Comparison of ENCODE assay signal across 19 cellular contexts in the genomic region with DNA sequence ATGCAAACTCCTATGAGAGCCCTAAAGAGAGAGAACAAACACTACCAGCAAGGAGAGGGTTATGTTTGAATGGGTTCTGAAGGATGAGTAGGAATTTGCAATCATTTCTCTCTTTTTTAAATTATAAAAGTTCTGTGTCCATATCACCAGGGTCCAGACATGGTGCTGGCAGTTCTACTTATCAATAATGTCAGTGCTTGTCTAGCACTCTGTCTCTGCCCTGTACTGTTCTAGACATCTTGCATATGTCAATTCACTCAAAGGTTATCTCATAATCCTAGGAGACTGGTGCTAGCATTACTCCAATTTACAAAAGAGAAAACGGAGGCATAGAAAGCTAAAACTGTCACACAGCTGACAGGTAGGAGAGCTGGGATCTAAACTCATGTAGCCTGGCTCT.
DNase-seq lines count a peak whose midpoint lies in the region; ATAC-seq and TF ChIP-seq lines count a peak whose summit lies in the region.
"Had no signal": no experiment of that assay in that cellular context is flagged by ENCODE, and none has a peak within 500 bp of the region (broad histone marks: within the 10 kb centered on the region; RNA-seq: fewer than 3 reads in every experiment).

No MANE protein-coding gene starts in this region.

- H3K27me3 Mint-ChIP-seq in nephron (ENCODE audit: low read depth) = peaks cover 23% of the 10 kb centered on the region

- peak overlapping the region; percentile 95 for H3K27ac ChIP-seq in SK-N-MC
- H3K27ac ChIP-seq: 22Rv1, A549, BLaER1, GM23248 had no signal

- TF ChIP-seq CTCF in nephron (IDR thresholded peaks at IDR 0.05; ENCODE audit: unreplicated experiment in 3 of 3) = no peak

- H3K9ac ChIP-seq in SK-N-MC (ENCODE audit: insufficient read length) = peak overlapping the region; percentile 30
- H3K9ac ChIP-seq: BLaER1, GM23248 had no signal

- H3K36me3 Mint-ChIP-seq in nephron (ENCODE audit: low read depth) = no peaks in the 10 kb centered on the region
- H3K36me3 Mint-ChIP-seq: CD14-positive monocyte; CD4-positive, alpha-beta memory T cell had no signal

- H3K4me1 Mint-ChIP-seq in nephron = peaks cover 53% of the 10 kb centered on the region
- H3K4me1 Mint-ChIP-seq: CD14-positive monocyte; CD4-positive, alpha-beta memory T cell had no signal

- no peak overlapping the region for H3K4me3 Mint-ChIP-seq in nephron
- H3K4me3 Mint-ChIP-seq: CD14-positive monocyte; CD4-positive, alpha-beta memory T cell had no signal

- DNase-seq in DMS79 (lab: John Stamatoyannopoulos, UW) = peak; percentile 16
- no peak for DNase-seq in DMS79 treated with DMSO at 0.1 percent for 48 hours (lab: John Stamatoyannopoulos, UW)
- DNase-seq in SK-N-MC (ENCODE audit: low read depth, low spot score) = no peak
- no peak for DNase-seq in effector CD4-positive, alpha-beta T cell
- no peak for DNase-seq in NCI-H1048 (lab: John Stamatoyannopoulos, UW)
- DNase-seq: CD4-positive, alpha-beta memory T cell; DMS153; DND-41; EL; KBM-7 had no signal

- no peaks in the 10 kb centered on the region for H3K9me3 Mint-ChIP-seq in nephron
- H3K9me3 Mint-ChIP-seq: CD4-positive, alpha-beta memory T cell had no signal

- H3K9me3 ChIP-seq in SK-N-MC (ENCODE audit: low read depth, low read length) = no peaks in the 10 kb centered on the region
- H3K9me3 ChIP-seq: A549, BLaER1, HAP-1 had no signal

- no peaks in the 10 kb centered on the region for H3K36me3 ChIP-seq in SK-N-MC (ENCODE audit: insufficient read depth, low read length)
- H3K36me3 ChIP-seq: BLaER1, HAP-1 had no signal

- no peak for ATAC-seq in HG03159 (IDR thresholded peaks at IDR 0.05; ENCODE audit: unreplicated experiment)
- ATAC-seq: A549, GM12878 had no signal

- no peak overlapping the region for H3K4me3 ChIP-seq in SK-N-MC
- H3K4me3 ChIP-seq: A549, BLaER1, GM12878, GM23248, HAP-1 had no signal

- peak overlapping the region; percentile 17 to 85 (median 81) for H3K27ac Mint-ChIP-seq in nephron
- H3K27ac Mint-ChIP-seq: CD14-positive monocyte; CD4-positive, alpha-beta memory T cell had no signal
